Comparison of ENCODE assay signal across 1 cellular context in genomic region chr5:115558388-115558956, GRCh38.
TF ChIP-seq lines count a peak whose summit lies in the region.

No MANE protein-coding gene starts in this region.

TF ChIP-seq in HepG2, 621 proteins besides CTCF, POLR2A, EP300 and RAD21 (continued from another document):
- no peak for TF ChIP-seq HNF1B (CRISPR knock-in tag; IDR thresholded peaks at IDR 0.05)
